32 cellular contexts compared by ENCODE assay signal in the genomic region with DNA sequence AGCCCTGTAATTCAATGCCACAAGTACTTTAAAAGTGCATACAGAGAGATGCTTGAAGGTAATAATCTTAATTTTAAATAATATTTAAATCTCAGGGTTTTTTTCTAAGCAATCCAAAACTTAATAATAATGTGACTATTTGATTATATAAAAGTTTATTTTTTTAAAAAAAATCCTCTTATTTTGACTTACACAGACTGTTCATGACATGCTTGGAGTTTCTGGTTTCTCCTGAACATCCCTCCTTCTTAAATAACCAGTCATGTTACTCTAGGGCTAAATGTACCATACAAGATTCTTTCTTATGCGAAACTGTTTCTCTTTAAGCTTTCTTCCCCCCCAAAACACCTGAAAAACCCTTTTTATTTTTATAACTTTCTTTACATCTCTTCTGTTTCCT.
"Had no signal": no experiment of that assay in that cellular context is flagged by ENCODE, and none has a peak within 500 bp of the region (broad histone marks: within the 10 kb centered on the region; RNA-seq: fewer than 3 reads in every experiment).

No MANE protein-coding gene starts in this region.

- H3K4me3 ChIP-seq: left lung, lower lobe of right lung, pancreas, prostate gland, skin epidermis, stomach, testis, thyroid gland, transverse colon, upper lobe of left lung, vagina had no signal

- H3K36me3 ChIP-seq: left lung, lower lobe of right lung, pancreas, prostate gland, stomach, thyroid gland, transverse colon, upper lobe of left lung, vagina had no signal

- H3K27me3 ChIP-seq: left lung, pancreas, stomach, testis, thyroid gland, transverse colon, upper lobe of left lung, vagina had no signal

- DNase-seq: hippocampal formation; immature natural killer cell; kidney; left colon; left lung; lower lobe of right lung; mammary epithelial cell; mesenchymal stem cell; naive B cell; nucleus accumbens; pancreas; posterior cingulate gyrus; retina; right cardiac atrium; stimulated activated CD4-positive, alpha-beta T cell treated with anti-CD3 and anti-CD28 coated beads, Interleukin-12 subunit alpha, Interleukin-12 subunit beta, amount 100 ng/mL, for 4 hours; stimulated activated CD4-positive, alpha-beta T cell treated with anti-CD3 and anti-CD28 coated beads, Interleukin-15, amount 100 ng/mL, for 24 hours; stimulated activated CD4-positive, alpha-beta T cell treated with anti-CD3 and anti-CD28 coated beads, Interleukin-2, amount 100 ng/mL, for 24 hours; stimulated activated CD4-positive, alpha-beta T cell treated with anti-CD3 and anti-CD28 coated beads, Interleukin-4, amount 100 ng/mL, for 1 hour; stimulated activated naive B cell treated with anti-CD40 and anti-IgM and Interleukin-4, amounts not matched to agents 10 μg/mL and 1 μg/mL and 100 μg/mL, for 72 hours; stimulated activated naive CD8-positive, alpha-beta T cell treated with anti-CD3 and anti-CD28 coated beads, Interleukin-15, Interleukin-2, amounts not matched to agents 100 U/mL and 50 U/mL, for 24 hours; stomach; testis; thyroid gland; transverse colon; upper lobe of left lung had no signal

- ATAC-seq: left colon; natural killer cell treated with Interleukin-12 subunit alpha and Interleukin-12 subunit beta and Interleukin-15 and Interleukin-18, amount 100 ng/mL, for 72 hours; pancreas; right cardiac atrium; sciatic nerve; stimulated activated naive B cell treated with anti-CD40 and anti-IgM and Interleukin-4, amounts not matched to agents 10 μg/mL and 1 μg/mL and 100 μg/mL, for 72 hours; stimulated activated naive CD8-positive, alpha-beta T cell treated with anti-CD3 and anti-CD28 coated beads, Interleukin-15, Interleukin-2, amounts not matched to agents 100 U/mL and 50 U/mL, for 24 hours had no signal

- H3K9me3 Mint-ChIP-seq: natural killer cell treated with Interleukin-12 subunit alpha and Interleukin-12 subunit beta and Interleukin-15 and Interleukin-18, amount 100 ng/mL, for 72 hours had no signal

- H3K27ac ChIP-seq: lower lobe of right lung, pancreas, prostate gland, skin epidermis, stomach, testis, thyroid gland, transverse colon, upper lobe of left lung, vagina had no signal

- H3K4me3 Mint-ChIP-seq: immature natural killer cell; mesothelial cell of epicardium; naive B cell; natural killer cell treated with Interleukin-12 subunit alpha and Interleukin-12 subunit beta and Interleukin-15 and Interleukin-18, amount 100 ng/mL, for 72 hours; stimulated activated naive B cell treated with anti-CD40 and anti-IgM and Interleukin-4, amounts not matched to agents 10 μg/mL and 1 μg/mL and 100 μg/mL, for 72 hours had no signal

- H3K9me3 ChIP-seq: lower lobe of right lung, pancreas, prostate gland, stomach, testis, thyroid gland, transverse colon, vagina had no signal

- H3K27me3 Mint-ChIP-seq: naive B cell; natural killer cell treated with Interleukin-12 subunit alpha and Interleukin-12 subunit beta and Interleukin-15 and Interleukin-18, amount 100 ng/mL, for 72 hours; stimulated activated naive B cell treated with anti-CD40 and anti-IgM and Interleukin-4, amounts not matched to agents 10 μg/mL and 1 μg/mL and 100 μg/mL, for 72 hours had no signal

- H3K36me3 Mint-ChIP-seq: natural killer cell treated with Interleukin-12 subunit alpha and Interleukin-12 subunit beta and Interleukin-15 and Interleukin-18, amount 100 ng/mL, for 72 hours had no signal

- H3K27ac Mint-ChIP-seq: immature natural killer cell; mesothelial cell of epicardium; naive B cell; natural killer cell treated with Interleukin-12 subunit alpha and Interleukin-12 subunit beta and Interleukin-15 and Interleukin-18, amount 100 ng/mL, for 72 hours; stimulated activated naive B cell treated with anti-CD40 and anti-IgM and Interleukin-4, amounts not matched to agents 10 μg/mL and 1 μg/mL and 100 μg/mL, for 72 hours had no signal

- FAIRE-seq: islet of Langerhans had no signal

- H3K4me1 ChIP-seq: prostate gland, stomach, testis, transverse colon, vagina had no signal
